21 cellular contexts compared by ENCODE assay signal in genomic region chr2:204662956-204663355, GRCh38.
"Had no signal": no experiment of that assay in that cellular context is flagged by ENCODE, and none has a peak within 500 bp of the region (broad histone marks: within the 10 kb centered on the region; RNA-seq: fewer than 3 reads in every experiment).

No MANE protein-coding gene starts in this region.

- H3K4me3 ChIP-seq: SJSA1, SK-N-MC had no signal

- H3K27ac ChIP-seq: HL-60 had no signal

- H3K9me3 Mint-ChIP-seq: IgD-negative memory B cell had no signal

- H3K36me3 Mint-ChIP-seq: IgD-negative memory B cell had no signal

- H3K36me3 ChIP-seq: SJSA1 had no signal

- H3K4me1 Mint-ChIP-seq: IgD-negative memory B cell had no signal

- H3K27me3 ChIP-seq: SJSA1 had no signal

- H3K27me3 Mint-ChIP-seq: IgD-negative memory B cell had no signal

- H3K4me3 Mint-ChIP-seq: IgD-negative memory B cell had no signal

- DNase-seq: KBM-7, MV-4-11, NCI-H1048, NCI-H1105, NCI-H1417, NCI-H1436 treated with DMSO at 0.1 percent for 48 hours, NCI-H1694, NCI-H187 treated with DMSO at 0.1 percent for 48 hours, NCI-H2029 treated with DMSO at 0.1 percent for 48 hours, NCI-H2171 treated with DMSO at 0.1 percent for 48 hours, NCI-H345, NCI-H446 treated with DMSO at 0.1 percent for 48 hours, NCI-H510A treated with DMSO at 0.1 percent for 48 hours, NCI-H526, Right ventricle myocardium superior, RPMI8226, SIG-M5 had no signal

- H3K9me3 ChIP-seq: SJSA1 had no signal

- H3K27ac Mint-ChIP-seq: IgD-negative memory B cell had no signal
